ENCODE assay signal across 12 cellular contexts in genomic region chr4:19693949-19694597, GRCh38.
DNase-seq lines count a peak whose midpoint lies in the region; ATAC-seq and TF ChIP-seq lines count a peak whose summit lies in the region.
"Had no signal": no experiment of that assay in that cellular context is flagged by ENCODE, and none has a peak within 500 bp of the region (broad histone marks: within the 10 kb centered on the region; RNA-seq: fewer than 3 reads in every experiment).

No MANE protein-coding gene starts in this region.

- H3K4me2 ChIP-seq in GM23338, result no peak overlapping the region
- no peak overlapping the region for H3K4me2 ChIP-seq in neuronal stem cell (ENCODE audit: insufficient read depth, low read length, poor library complexity, severe bottlenecking)
- no peak overlapping the region for H3K4me2 ChIP-seq in PC-9

- H3K9me2 ChIP-seq in GM23338 (ENCODE audit: insufficient read depth), result no peaks in the 10 kb centered on the region
- no peaks in the 10 kb centered on the region for H3K9me2 ChIP-seq in PC-9 (ENCODE audit: insufficient read depth)

- H4K8ac ChIP-seq in neuronal stem cell (ENCODE audit: low read depth, low read length), result no peak overlapping the region

- no peak for TF ChIP-seq POLR2A in heart left ventricle (IDR thresholded peaks at IDR 0.05)

- no peak overlapping the region for H2BK15ac ChIP-seq in neuronal stem cell (ENCODE audit: low read length)

- no peak overlapping the region for H2BK120ac ChIP-seq in neuronal stem cell (ENCODE audit: low read depth, low read length)

- CTCF ChIA-PET in PC-9 (lab: Charles Lee), result no interaction called here

- H3K27ac Mint-ChIP-seq in GM23338, result peak overlapping the region; percentile 46; the same call in 1 of the 2 replicates
- H3K27ac Mint-ChIP-seq: activated CD4-positive, alpha-beta memory T cell treated with anti-CD3 and anti-CD28 coated beads, Interleukin-2, amount 10 ng/mL, durations not matched to agents 7 days and 5 days; CD8-positive, alpha-beta T cell had no signal

- 0 out of 2 replicates have a peak, but pooled peaks cover 6% of the 10 kb centered on the region for H3K4me1 ChIP-seq in GM23338 (ENCODE audit: insufficient read depth)
- H3K4me1 ChIP-seq in heart left ventricle, result peaks cover 0 to 21% (median 0%) of the 10 kb centered on the region in 12 donors
- peaks cover 5 to 9% of the 10 kb centered on the region in 2 donors for H3K4me1 ChIP-seq in neuronal stem cell (ENCODE audit: control insufficient read depth in 2 of 2, insufficient read depth in 1 of 2, low read depth in 1 of 2, low read length in 2 of 2)
- no peaks in the 10 kb centered on the region for H3K4me1 ChIP-seq in PC-9 (replicated peaks; ENCODE audit: insufficient read depth)
- H3K4me1 ChIP-seq in tibial artery, result peaks cover 0 to 11% (median 3%) of the 10 kb centered on the region in 4 donors
- H3K4me1 ChIP-seq: right lobe of liver had no signal

- no peak overlapping the region for H2AK5ac ChIP-seq in neuronal stem cell (ENCODE audit: low read depth, low read length)

- H3K4ac ChIP-seq in neuronal stem cell (ENCODE audit: low read length), result peak overlapping the region; percentile 67

- BruUV-seq in PC-9 (replicated peaks; lab: Mats Ljungman, UMichigan), result no TSS peak

- POLR2A ChIA-PET in PC-9 (lab: Charles Lee; ENCODE audit: unreplicated experiment), result no interaction called here

- no peaks in the 10 kb centered on the region for H3K79me2 ChIP-seq in GM23338 (replicated peaks; ENCODE audit: insufficient read depth)
- no peaks in the 10 kb centered on the region for H3K79me2 ChIP-seq in PC-9 (ENCODE audit: low read depth)

- ATAC-seq in GM23338, result peak; percentile 59
- ATAC-seq in heart left ventricle, result peak; percentile 51 to 78 (median 64)
- ATAC-seq: CD8-positive, alpha-beta T cell had no signal

- 26 to 38% (median 28%) methylated on average over 6 of the region's 6 CpGs for WGBS in heart left ventricle, 4 donors
- WGBS in neuronal stem cell (ENCODE audit: extremely low coverage in 2 of 2, insufficient read length in 2 of 2, insufficient replicate concordance in 1 of 2), 2 donors, result no CpG with 5 or more reads among the region's 6 CpGs

- peaks cover 9% of the 10 kb centered on the region for H3K4me1 Mint-ChIP-seq in GM23338
- H3K4me1 Mint-ChIP-seq: activated CD4-positive, alpha-beta memory T cell treated with anti-CD3 and anti-CD28 coated beads, Interleukin-2, amount 10 ng/mL, durations not matched to agents 7 days and 5 days had no signal

- H2AFZ ChIP-seq in GM23338 (peak overlapping the region; percentile 67; the same call in 1 of the 2 replicates), neuronal stem cell (ENCODE audit: low read length) (peak overlapping the region; percentile 91), PC-9 (no peak overlapping the region)

- intact Hi-C loops in heart left ventricle (cut with DNase I), result no loop called here
- intact Hi-C loops in PC-9 (cut with micrococcal nuclease; ENCODE audit: unreplicated experiment), result loop anchor here (5.0 kb wide), 1 partner anchor 83 kb away; no protein-coding TSS in a partner anchor
- intact Hi-C loops in tibial artery (cut with DNase I; ENCODE audit: low total_unique reads), result no loop called here

- H3K9me3 ChIP-seq in heart left ventricle, result peaks cover 0 to 13% (median 0%) of the 10 kb centered on the region in 12 donors
- peaks cover 0 to 10% of the 10 kb centered on the region in 2 donors for H3K9me3 ChIP-seq in neuronal stem cell (replicated peaks in 1 of 2; ENCODE audit: control insufficient read depth in 2 of 2, insufficient read depth in 1 of 2, low read depth in 1 of 2, low read length in 2 of 2)
- no peaks in the 10 kb centered on the region for H3K9me3 ChIP-seq in PC-9 (ENCODE audit: insufficient read depth, low read depth)
- H3K9me3 ChIP-seq in tibial artery, result no peaks in the 10 kb centered on the region
- H3K9me3 ChIP-seq: right lobe of liver had no signal

- H3K4me3 ChIP-seq in GM23338 (no peak overlapping the region), heart left ventricle (peak overlapping the region in 3 of 12 donors; percentile 2 to 16 (median 5)), neuronal stem cell (ENCODE audit: low read length in 2 of 2) (no peak overlapping the region), PC-9 (no peak overlapping the region), tibial artery (no peak overlapping the region)
- H3K4me3 ChIP-seq: right lobe of liver had no signal

- no peak overlapping the region for H3K23ac ChIP-seq in neuronal stem cell (ENCODE audit: low read depth, low read length, poor library complexity)

- no peak overlapping the region for H3K18ac ChIP-seq in neuronal stem cell (ENCODE audit: low read length)

- H3K36me3 ChIP-seq in GM23338 (ENCODE audit: insufficient read depth), result no peaks in the 10 kb centered on the region
- no peaks in the 10 kb centered on the region for H3K36me3 ChIP-seq in heart left ventricle
- H3K36me3 ChIP-seq in neuronal stem cell (replicated peaks in 1 of 2; ENCODE audit: control insufficient read depth in 2 of 2, insufficient read depth in 2 of 2, low read length in 2 of 2), result no peaks in the 10 kb centered on the region
- H3K36me3 ChIP-seq in PC-9 (ENCODE audit: low read depth), result no peaks in the 10 kb centered on the region
- H3K36me3 ChIP-seq in tibial artery, result no peaks in the 10 kb centered on the region
- H3K36me3 ChIP-seq: right lobe of liver had no signal

- H3K27me3 ChIP-seq in GM23338 (ENCODE audit: insufficient read depth) (no peaks in the 10 kb centered on the region), heart left ventricle (no peaks in the 10 kb centered on the region), neuronal stem cell (ENCODE audit: control insufficient read depth in 3 of 3, insufficient read depth in 3 of 3, low read depth in 1 of 3, low read length in 3 of 3) (no peaks in the 10 kb centered on the region), PC-9 (ENCODE audit: insufficient read depth, low read depth) (no peaks in the 10 kb centered on the region), tibial artery (no peaks in the 10 kb centered on the region)
- H3K27me3 ChIP-seq: right lobe of liver had no signal

- no peaks in the 10 kb centered on the region for H3K79me1 ChIP-seq in neuronal stem cell (ENCODE audit: low read depth, low read length)

- no peak overlapping the region for H3K14ac ChIP-seq in neuronal stem cell (ENCODE audit: low read length)

- H3K36me3 Mint-ChIP-seq in GM23338 (ENCODE audit: low read depth), result 0 out of 3 replicates have a peak, but pooled peaks cover 4% of the 10 kb centered on the region
- H3K36me3 Mint-ChIP-seq: CD8-positive, alpha-beta T cell had no signal

- H2BK12ac ChIP-seq in neuronal stem cell (ENCODE audit: low read length), result no peak overlapping the region

- H3K27ac ChIP-seq in GM23338 (ENCODE audit: low read depth), result no peak overlapping the region
- peak overlapping the region in 8 of 12 donors; percentile 8 to 60 (median 46) for H3K27ac ChIP-seq in heart left ventricle
- no peak overlapping the region for H3K27ac ChIP-seq in neuronal stem cell (replicated peaks; ENCODE audit: low read length)
- H3K27ac ChIP-seq in PC-9, result no peak overlapping the region
- H3K27ac ChIP-seq in tibial artery, result no peak overlapping the region
- H3K27ac ChIP-seq: right lobe of liver had no signal

- H3K9me3 Mint-ChIP-seq in GM23338, result peaks cover 4% of the 10 kb centered on the region; the same call in 1 of the 3 replicates

- H2BK5ac ChIP-seq in neuronal stem cell (ENCODE audit: low read length), result no peak overlapping the region

- H3K27me3 Mint-ChIP-seq in GM23338 (ENCODE audit: insufficient read depth, low read depth, poor library complexity), result no peaks in the 10 kb centered on the region
- H3K27me3 Mint-ChIP-seq: activated CD4-positive, alpha-beta memory T cell treated with anti-CD3 and anti-CD28 coated beads, Interleukin-2, amount 10 ng/mL, durations not matched to agents 7 days and 5 days had no signal

- no peak overlapping the region for H3K9ac ChIP-seq in neuronal stem cell (ENCODE audit: low read depth, low read length, poor library complexity)

- TF ChIP-seq CTCF in GM23338 (conservative IDR thresholded peaks at IDR 0.05; ENCODE audit: low read depth in 2 of 2) (no peak), heart left ventricle (IDR thresholded peaks at IDR 0.05) (no peak), PC-9 (conservative IDR thresholded peaks at IDR 0.05) (no peak), tibial artery (IDR thresholded peaks at IDR 0.05) (no peak)

- peak; percentile 21 for DNase-seq in GM23338 (ENCODE audit: low spot score)
- DNase-seq in RPMI8226, result peak; percentile 13
- DNase-seq in heart left ventricle, result peak in 3 of 5 donors; percentile 11 to 31 (median 21)
- DNase-seq in neuronal stem cell (ENCODE audit: low spot score), result no peak
- no peak for DNase-seq in NCI-H345 treated with DMSO at 0.1 percent for 48 hours (lab: John Stamatoyannopoulos, UW; ENCODE audit: unreplicated experiment)
- no peak for DNase-seq in PC-9
- DNase-seq in tibial artery, result no peak
- DNase-seq in ecto neural progenitor cell (ENCODE audit: low spot score), result no peak
- DNase-seq: activated CD4-positive, alpha-beta memory T cell treated with anti-CD3 and anti-CD28 coated beads, Interleukin-2, amount 10 ng/mL, durations not matched to agents 7 days and 5 days; activated naive CD4-positive, alpha-beta T cell treated with Interleukin-2 at 50 U/mL for 16 hours; CD8-positive, alpha-beta T cell; right lobe of liver had no signal

- H4K20me1 ChIP-seq in GM23338 (replicated peaks; ENCODE audit: insufficient read depth) (no peaks in the 10 kb centered on the region), PC-9 (ENCODE audit: insufficient read depth) (no peaks in the 10 kb centered on the region)

- H3F3A ChIP-seq in GM23338 (replicated peaks; ENCODE audit: low read depth) (no peaks in the 10 kb centered on the region), PC-9 (ENCODE audit: insufficient read depth, low read depth) (no peaks in the 10 kb centered on the region)

- H3K4me3 Mint-ChIP-seq in GM23338, result no peak overlapping the region
- H3K4me3 Mint-ChIP-seq: activated CD4-positive, alpha-beta memory T cell treated with anti-CD3 and anti-CD28 coated beads, Interleukin-2, amount 10 ng/mL, durations not matched to agents 7 days and 5 days; CD8-positive, alpha-beta T cell had no signal

- H4K91ac ChIP-seq in neuronal stem cell (ENCODE audit: low read depth, low read length, poor library complexity), result no peak overlapping the region

TF ChIP-seq in GM23338, 12 proteins besides CTCF, POLR2A, EP300 and RAD21 (continues in another document):
- TF ChIP-seq EZH2phosphoT487 (IDR thresholded peaks at IDR 0.05; ENCODE audit: unreplicated experiment), result no peak
- TF ChIP-seq ETS1 (IDR thresholded peaks at IDR 0.05), result no peak
- no peak for TF ChIP-seq NANOG (IDR thresholded peaks at IDR 0.05; ENCODE audit: borderline replicate concordance)
- TF ChIP-seq ZNF114 (CRISPR knock-in tag; IDR thresholded peaks at IDR 0.05), result no peak

Comparison
In these comparisons a context has a peak if more than half of its experiments do, and no peak if none do; other contexts are left out.
1. DNase-seq: peak in GM23338 (single experiment), RPMI8226 (single experiment) and heart left ventricle (3 of 5); none in neuronal stem cell (single experiment), NCI-H345 treated with DMSO at 0.1 percent for 48 hours (single experiment), PC-9 (0 of 2), tibial artery (0 of 2) and ecto neural progenitor cell (single experiment).
2. H3K27ac ChIP-seq: peak in heart left ventricle (8 of 12); none in GM23338 (single experiment), neuronal stem cell (single experiment), PC-9 (single experiment) and tibial artery (0 of 2).